ENCODE assay signal across 19 cellular contexts in genomic region chr2:238655131-238655860, GRCh38.
"Had no signal": no experiment of that assay in that cellular context is flagged by ENCODE, and none has a peak within 500 bp of the region (broad histone marks: within the 10 kb centered on the region; RNA-seq: fewer than 3 reads in every experiment).

No MANE protein-coding gene starts in this region.

- H3K4me3 ChIP-seq: esophagus squamous epithelium, lower lobe of right lung, skin epidermis, suprapubic skin had no signal

- H3K9me3 Mint-ChIP-seq: natural killer cell treated with Interleukin-12 subunit alpha and Interleukin-12 subunit beta and Interleukin-15 and Interleukin-18, amount 100 ng/mL, for 72 hours; stimulated activated naive CD8-positive, alpha-beta T cell treated with anti-CD3 and anti-CD28 coated beads, Interleukin-15, amount 100 ng/mL, for 72 hours had no signal

- H3K36me3 Mint-ChIP-seq: activated naive CD8-positive, alpha-beta T cell; natural killer cell treated with Interleukin-12 subunit alpha and Interleukin-12 subunit beta and Interleukin-15 and Interleukin-18, amount 100 ng/mL, for 72 hours had no signal

- H3K27me3 ChIP-seq: esophagus squamous epithelium, suprapubic skin had no signal

- H3K36me3 ChIP-seq: esophagus squamous epithelium, lower lobe of right lung, suprapubic skin had no signal

- H3K4me1 Mint-ChIP-seq: stimulated activated naive CD8-positive, alpha-beta T cell treated with anti-CD3 and anti-CD28 coated beads, Interleukin-15, amount 100 ng/mL, for 72 hours had no signal

- H3K9me3 ChIP-seq: esophagus squamous epithelium, lower lobe of right lung, suprapubic skin had no signal

- H3K4me1 ChIP-seq: lower lobe of right lung had no signal

- ATAC-seq: left colon; lower lobe of right lung; natural killer cell treated with Interleukin-12 subunit alpha and Interleukin-12 subunit beta and Interleukin-15 and Interleukin-18, amount 100 ng/mL, for 72 hours; right cardiac atrium; stimulated activated naive CD8-positive, alpha-beta T cell treated with anti-CD3 and anti-CD28 coated beads, Interleukin-15, amount 100 ng/mL, for 72 hours had no signal

- DNase-seq: activated CD4-positive, alpha-beta T cell treated with anti-CD3 and anti-CD28 coated beads, Interleukin-2, amount 50 U/mL, for 1 hour; activated T-cell treated with anti-CD3 and anti-CD28 coated beads for 4 hours; dermis blood vessel endothelial cell; effector memory CD4-positive, alpha-beta T cell; esophagus squamous epithelium; foreskin melanocyte; hypothalamus; left colon; lower lobe of right lung; nucleus accumbens; posterior cingulate gyrus; right cardiac atrium; stimulated activated naive CD8-positive, alpha-beta T cell treated with anti-CD3 and anti-CD28 coated beads, Interleukin-15, amount 100 ng/mL, for 72 hours; T1000; trophoblast cell had no signal

- H3K4me3 Mint-ChIP-seq: activated naive CD8-positive, alpha-beta T cell; natural killer cell treated with Interleukin-12 subunit alpha and Interleukin-12 subunit beta and Interleukin-15 and Interleukin-18, amount 100 ng/mL, for 72 hours; stimulated activated naive CD8-positive, alpha-beta T cell treated with anti-CD3 and anti-CD28 coated beads, Interleukin-15, amount 100 ng/mL, for 72 hours had no signal

- H3K27me3 Mint-ChIP-seq: activated naive CD8-positive, alpha-beta T cell had no signal

- H3K27ac Mint-ChIP-seq: activated naive CD8-positive, alpha-beta T cell; natural killer cell treated with Interleukin-12 subunit alpha and Interleukin-12 subunit beta and Interleukin-15 and Interleukin-18, amount 100 ng/mL, for 72 hours had no signal

- H3K27ac ChIP-seq: esophagus squamous epithelium, lower lobe of right lung had no signal
